In genomic region chr2:179888642-179889041, GRCh38 we compare ENCODE assay signal across 2 cellular contexts. TPM values are rescaled to one million over a fixed set of nuclear protein-coding genes. Genes with fewer than 3 reads are reported as not detected.
"Had no signal": no experiment of that assay in that cellular context is flagged by ENCODE, and none has a peak within 500 bp of the region (broad histone marks: within the 10 kb centered on the region; RNA-seq: fewer than 3 reads in every experiment).

No MANE protein-coding gene starts in this region.

RNA-seq across cellular contexts. Expression of gene ZNF385B, which starts 27.2 kb away (rescaled TPM):
- total RNA-seq: natural killer cell treated with Interleukin-12 subunit alpha and Interleukin-12 subunit beta and Interleukin-15 and Interleukin-18, amount 100 ng/mL, for 72 hours; pulmonary artery endothelial cell had no signal
